38 cellular contexts compared by ENCODE assay signal in genomic region chr3:174844746-174845145, GRCh38. TPM values are rescaled to one million over a fixed set of nuclear protein-coding genes. Genes with fewer than 3 reads are reported as not detected.
"Had no signal": no experiment of that assay in that cellular context is flagged by ENCODE, and none has a peak within 500 bp of the region (broad histone marks: within the 10 kb centered on the region; RNA-seq: fewer than 3 reads in every experiment).

No MANE protein-coding gene starts in this region.

- FAIRE-seq: colon, endometrium, endothelial cell of umbilical vein had no signal

- H3K36me3 Mint-ChIP-seq: activated CD4-positive, alpha-beta memory T cell treated with anti-CD3 and anti-CD28 coated beads for 36 hours; activated CD8-positive, alpha-beta memory T cell treated with anti-CD3 and anti-CD28 coated beads, Interleukin-2, amount 10 ng/mL, durations not matched to agents 7 days and 5 days; activated naive CD4-positive, alpha-beta T cell treated with anti-CD3 and anti-CD28 coated beads, Interleukin-2, amount 50 U/mL, for 24 hours; activated naive CD8-positive, alpha-beta T cell treated with anti-CD3 and anti-CD28 coated beads for 36 hours had no signal

- ATAC-seq: activated CD4-positive, alpha-beta T cell treated with anti-CD3 and anti-CD28 coated beads for 36 hours; activated CD8-positive, alpha-beta memory T cell treated with anti-CD3 and anti-CD28 coated beads, Interleukin-2, amount 10 ng/mL, durations not matched to agents 7 days and 5 days; activated CD8-positive, alpha-beta T cell treated with anti-CD3 and anti-CD28 coated beads, Interleukin-2, amount 10 ng/mL, durations not matched to agents 7 days and 5 days; activated naive CD8-positive, alpha-beta T cell treated with anti-CD3 and anti-CD28 coated beads, Interleukin-2, amount 50 U/mL, for 24 hours; body of pancreas; effector memory CD8-positive, alpha-beta T cell; gastroesophageal sphincter; T-helper 17 cell had no signal

- H3K9me3 ChIP-seq: adrenal gland, body of pancreas, esophagus squamous epithelium, gastroesophageal sphincter had no signal

- H3K27me3 ChIP-seq: adrenal gland, body of pancreas, esophagus squamous epithelium, gastroesophageal sphincter had no signal

- H3K36me3 ChIP-seq: adrenal gland, esophagus squamous epithelium, gastroesophageal sphincter, WERI-Rb-1 had no signal

- H3K27me3 Mint-ChIP-seq: activated CD4-positive, alpha-beta memory T cell treated with anti-CD3 and anti-CD28 coated beads for 36 hours; activated CD4-positive, alpha-beta T cell treated with anti-CD3 and anti-CD28 coated beads for 36 hours; activated CD4-positive, alpha-beta T cell treated with anti-CD3 and anti-CD28 coated beads, Interleukin-2, amount 10 ng/mL, durations not matched to agents 24 days and 14 days; activated CD8-positive, alpha-beta memory T cell treated with anti-CD3 and anti-CD28 coated beads, Interleukin-2, amount 10 ng/mL, durations not matched to agents 7 days and 5 days; activated naive CD4-positive, alpha-beta T cell treated with anti-CD3 and anti-CD28 coated beads, Interleukin-2, amount 50 U/mL, for 24 hours; activated naive CD8-positive, alpha-beta T cell treated with anti-CD3 and anti-CD28 coated beads for 36 hours; activated naive CD8-positive, alpha-beta T cell treated with anti-CD3 and anti-CD28 coated beads, Interleukin-2, amount 50 U/mL, for 24 hours; effector memory CD8-positive, alpha-beta T cell; T-helper 17 cell had no signal

- H3K27ac Mint-ChIP-seq: activated CD4-positive, alpha-beta memory T cell treated with anti-CD3 and anti-CD28 coated beads for 36 hours; activated CD4-positive, alpha-beta T cell treated with anti-CD3 and anti-CD28 coated beads for 36 hours; activated CD4-positive, alpha-beta T cell treated with anti-CD3 and anti-CD28 coated beads, Interleukin-2, amount 10 ng/mL, durations not matched to agents 24 days and 14 days; activated CD8-positive, alpha-beta memory T cell treated with anti-CD3 and anti-CD28 coated beads, Interleukin-2, amount 10 ng/mL, durations not matched to agents 7 days and 5 days; activated CD8-positive, alpha-beta T cell treated with anti-CD3 and anti-CD28 coated beads, Interleukin-2, amount 10 ng/mL, durations not matched to agents 7 days and 5 days; activated naive CD4-positive, alpha-beta T cell treated with anti-CD3 and anti-CD28 coated beads for 36 hours; activated naive CD4-positive, alpha-beta T cell treated with anti-CD3 and anti-CD28 coated beads, Interleukin-2, amount 50 U/mL, for 24 hours; activated naive CD8-positive, alpha-beta T cell treated with anti-CD3 and anti-CD28 coated beads for 36 hours; activated naive CD8-positive, alpha-beta T cell treated with anti-CD3 and anti-CD28 coated beads, Interleukin-2, amount 50 U/mL, for 24 hours; activated T-helper 1 cell treated with anti-CD3 and anti-CD28 coated beads, Interleukin-12 subunit alpha, Interleukin-12 subunit beta, Interleukin-2, Interleukin-4 antibody, amounts not matched to agents 30 ng/mL and 10 ng/mL and 1 ng/mL, durations not matched to agents 14 hours and 24 hours and 36 hours; activated T-helper 2 cell treated with anti-CD3 and anti-CD28 coated beads, Interferon-gamma antibody, Interleukin-2, Interleukin-4, amounts not matched to agents 10 μg/mL and 5 μg/mL and 100 μg/mL, durations not matched to agents 14 hours and 24 hours and 36 hours; effector memory CD8-positive, alpha-beta T cell; T-helper 17 cell; T-helper 2 cell treated with Interferon-gamma antibody and Interleukin-4, amounts not matched to agents 5 μg/mL and 100 μg/mL, for 36 hours had no signal

- H3K4me3 Mint-ChIP-seq: activated CD4-positive, alpha-beta memory T cell treated with anti-CD3 and anti-CD28 coated beads for 36 hours; activated CD4-positive, alpha-beta T cell treated with anti-CD3 and anti-CD28 coated beads for 36 hours; activated CD4-positive, alpha-beta T cell treated with anti-CD3 and anti-CD28 coated beads, Interleukin-2, amount 10 ng/mL, durations not matched to agents 24 days and 14 days; activated CD8-positive, alpha-beta memory T cell treated with anti-CD3 and anti-CD28 coated beads, Interleukin-2, amount 10 ng/mL, durations not matched to agents 7 days and 5 days; activated CD8-positive, alpha-beta T cell treated with anti-CD3 and anti-CD28 coated beads, Interleukin-2, amount 10 ng/mL, durations not matched to agents 7 days and 5 days; activated naive CD4-positive, alpha-beta T cell treated with anti-CD3 and anti-CD28 coated beads for 36 hours; activated naive CD4-positive, alpha-beta T cell treated with anti-CD3 and anti-CD28 coated beads, Interleukin-2, amount 50 U/mL, for 24 hours; activated naive CD8-positive, alpha-beta T cell treated with anti-CD3 and anti-CD28 coated beads for 36 hours; activated naive CD8-positive, alpha-beta T cell treated with anti-CD3 and anti-CD28 coated beads, Interleukin-2, amount 50 U/mL, for 24 hours; activated T-helper 1 cell treated with anti-CD3 and anti-CD28 coated beads, Interleukin-12 subunit alpha, Interleukin-12 subunit beta, Interleukin-2, Interleukin-4 antibody, amounts not matched to agents 30 ng/mL and 10 ng/mL and 1 ng/mL, durations not matched to agents 14 hours and 24 hours and 36 hours; effector memory CD8-positive, alpha-beta T cell; T-helper 17 cell; T-helper 2 cell treated with Interferon-gamma antibody and Interleukin-4, amounts not matched to agents 5 μg/mL and 100 μg/mL, for 36 hours had no signal

- H3K9me3 Mint-ChIP-seq: activated naive CD4-positive, alpha-beta T cell treated with anti-CD3 and anti-CD28 coated beads, Interleukin-2, amount 50 U/mL, for 24 hours had no signal

- H3K4me3 ChIP-seq: adrenal gland, body of pancreas, esophagus squamous epithelium, gastroesophageal sphincter had no signal

- H3K4me1 ChIP-seq: adrenal gland, body of pancreas, esophagus squamous epithelium had no signal

- H3K4me1 Mint-ChIP-seq: activated CD4-positive, alpha-beta T cell treated with anti-CD3 and anti-CD28 coated beads for 36 hours; activated CD4-positive, alpha-beta T cell treated with anti-CD3 and anti-CD28 coated beads, Interleukin-2, amount 10 ng/mL, durations not matched to agents 24 days and 14 days; activated CD8-positive, alpha-beta memory T cell treated with anti-CD3 and anti-CD28 coated beads, Interleukin-2, amount 10 ng/mL, durations not matched to agents 7 days and 5 days; activated naive CD4-positive, alpha-beta T cell treated with anti-CD3 and anti-CD28 coated beads, Interleukin-2, amount 50 U/mL, for 24 hours; activated naive CD8-positive, alpha-beta T cell treated with anti-CD3 and anti-CD28 coated beads for 36 hours; activated naive CD8-positive, alpha-beta T cell treated with anti-CD3 and anti-CD28 coated beads, Interleukin-2, amount 50 U/mL, for 24 hours; T-helper 17 cell had no signal

- DNase-seq: activated CD4-positive, alpha-beta memory T cell treated with anti-CD3 and anti-CD28 coated beads for 36 hours; activated CD4-positive, alpha-beta T cell treated with anti-CD3 and anti-CD28 coated beads for 36 hours; activated CD4-positive, alpha-beta T cell treated with anti-CD3 and anti-CD28 coated beads, Interleukin-2, amount 10 ng/mL, durations not matched to agents 24 days and 14 days; activated CD4-positive, CD25-positive, alpha-beta regulatory T cell; activated CD4-positive, CD25-positive, alpha-beta regulatory T cell treated with anti-CD3 and anti-CD28 coated beads, Interleukin-2, amount 50 U/mL, for 72 hours; activated CD8-positive, alpha-beta memory T cell treated with anti-CD3 and anti-CD28 coated beads, Interleukin-2, amount 10 ng/mL, durations not matched to agents 7 days and 5 days; activated CD8-positive, alpha-beta memory T cell treated with anti-CD3 and anti-CD28 coated beads, Interleukin-2, amount 50 U/mL, for 4 hours; activated CD8-positive, alpha-beta T cell treated with anti-CD3 and anti-CD28 coated beads, Interleukin-2, amount 10 ng/mL, durations not matched to agents 7 days and 5 days; activated effector memory CD4-positive, alpha-beta T cell treated with anti-CD3 and anti-CD28 coated beads, Interleukin-2, amount 50 U/mL, for 16 hours; activated naive CD4-positive, alpha-beta T cell treated with anti-CD3 and anti-CD28 coated beads for 36 hours; activated naive CD8-positive, alpha-beta T cell treated with anti-CD3 and anti-CD28 coated beads for 36 hours; activated naive CD8-positive, alpha-beta T cell treated with anti-CD3 and anti-CD28 coated beads, Interleukin-2, amount 50 U/mL, for 24 hours; activated T-cell treated with anti-CD3 and anti-CD28 coated beads, Interleukin-2, amount 50 U/mL, for 1 hour; activated T-cell treated with anti-CD3 and anti-CD28 coated beads, Interleukin-2, amount 50 U/mL, for 48 hours; adrenal gland; amygdala; aorta; body of pancreas; cortex of kidney; dermis blood vessel endothelial cell; effector CD4-positive, alpha-beta T cell; effector memory CD8-positive, alpha-beta T cell; esophagus squamous epithelium; foreskin melanocyte; T-helper 1 cell; T-helper 17 cell; T1000; WERI-Rb-1 had no signal

- H3K27ac ChIP-seq: adrenal gland, body of pancreas, epithelial cell of prostate, esophagus squamous epithelium, gastroesophageal sphincter, WERI-Rb-1 had no signal

RNA-seq across cellular contexts. Expression of gene NAALADL2, which starts 14.4 kb away (rescaled TPM):
- total RNA-seq: activated CD4-positive, alpha-beta memory T cell treated with anti-CD3 and anti-CD28 coated beads for 36 hours; activated CD4-positive, alpha-beta T cell treated with anti-CD3 and anti-CD28 coated beads, Interleukin-2, amount 10 ng/mL, durations not matched to agents 24 days and 14 days; activated CD8-positive, alpha-beta memory T cell treated with anti-CD3 and anti-CD28 coated beads for 36 hours; activated CD8-positive, alpha-beta memory T cell treated with anti-CD3 and anti-CD28 coated beads, Interleukin-2, amount 10 ng/mL, durations not matched to agents 7 days and 5 days; activated naive CD4-positive, alpha-beta T cell treated with anti-CD3 and anti-CD28 coated beads for 36 hours; activated T-helper 1 cell treated with anti-CD3 and anti-CD28 coated beads, Interleukin-12 subunit alpha, Interleukin-12 subunit beta, Interleukin-2, Interleukin-4 antibody, amounts not matched to agents 30 ng/mL and 10 ng/mL and 1 ng/mL, durations not matched to agents 14 hours and 24 hours and 36 hours; activated T-helper 2 cell treated with anti-CD3 and anti-CD28 coated beads, Interferon-gamma antibody, Interleukin-2, Interleukin-4, amounts not matched to agents 10 μg/mL and 5 μg/mL and 100 μg/mL, durations not matched to agents 14 hours and 24 hours and 36 hours; T-helper 17 cell had no signal
